Comparison of ENCODE assay signal across 14 cellular contexts in genomic region chr6:158853872-158854213, GRCh38. TPM values are rescaled to one million over a fixed set of nuclear protein-coding genes. Genes with fewer than 3 reads are reported as not detected.
DNase-seq lines count a peak whose midpoint lies in the region; ATAC-seq and TF ChIP-seq lines count a peak whose summit lies in the region.
"Had no signal": no experiment of that assay in that cellular context is flagged by ENCODE, and none has a peak within 500 bp of the region (broad histone marks: within the 10 kb centered on the region; RNA-seq: fewer than 3 reads in every experiment).

No MANE protein-coding gene starts in this region.

- ATAC-seq in CD4-positive, CD25-positive, alpha-beta regulatory T cell (ENCODE audit: low read depth in 2 of 2): no peak
- ATAC-seq in HG03097 (IDR thresholded peaks at IDR 0.05; ENCODE audit: low FRiP score, unreplicated experiment): no peak

- no peaks in the 10 kb centered on the region for H3K79me2 ChIP-seq in osteoblast (ENCODE audit: insufficient read depth, low read length)

- H3K4me3 ChIP-seq in CD4-positive, CD25-positive, alpha-beta regulatory T cell (ENCODE audit: low read depth, low read length): peak overlapping the region; percentile 79
- H3K4me3 ChIP-seq in endodermal cell (ENCODE audit: low read length) (peak overlapping the region; percentile 65), osteoblast (ENCODE audit: insufficient read depth, low read length) (no peak overlapping the region)
- H3K4me3 ChIP-seq: tibial artery had no signal

- H3K9me3 Mint-ChIP-seq in CD4-positive, CD25-positive, alpha-beta regulatory T cell: no peaks in the 10 kb centered on the region
- no peaks in the 10 kb centered on the region for H3K9me3 Mint-ChIP-seq in endodermal cell
- H3K9me3 Mint-ChIP-seq: activated CD4-positive, alpha-beta memory T cell treated with anti-CD3 and anti-CD28 coated beads, Interleukin-2, amount 10 ng/mL, durations not matched to agents 7 days and 5 days; activated naive CD4-positive, alpha-beta T cell treated with anti-CD3 and anti-CD28 coated beads, Interleukin-2, amount 50 U/mL, for 24 hours had no signal

- no peak overlapping the region for H3K4me3 Mint-ChIP-seq in CD4-positive, CD25-positive, alpha-beta regulatory T cell
- no peak overlapping the region for H3K4me3 Mint-ChIP-seq in endodermal cell
- H3K4me3 Mint-ChIP-seq: activated CD4-positive, alpha-beta memory T cell treated with anti-CD3 and anti-CD28 coated beads, Interleukin-2, amount 10 ng/mL, durations not matched to agents 7 days and 5 days; activated naive CD4-positive, alpha-beta T cell treated with anti-CD3 and anti-CD28 coated beads, Interleukin-2, amount 50 U/mL, for 24 hours had no signal

- TF ChIP-seq CTCF in endodermal cell (conservative IDR thresholded peaks at IDR 0.05) (no peak), osteoblast (IDR thresholded peaks at IDR 0.05; ENCODE audit: extremely low read depth, low read depth, low read length) (no peak)

- peak overlapping the region; percentile 41 for H3K9ac ChIP-seq in endodermal cell (ENCODE audit: extremely low read depth, low read length, poor library complexity, severe bottlenecking)

- H2AFZ ChIP-seq in osteoblast (ENCODE audit: low read length): no peak overlapping the region

- peaks cover 66% of the 10 kb centered on the region for H3K4me1 ChIP-seq in CD4-positive, CD25-positive, alpha-beta regulatory T cell (ENCODE audit: control insufficient read depth, insufficient read depth, low read length, poor library complexity, severe bottlenecking)
- H3K4me1 ChIP-seq in endodermal cell (ENCODE audit: control insufficient read depth, insufficient read depth, low read length): peaks cover 16% of the 10 kb centered on the region
- H3K4me1 ChIP-seq in osteoblast (ENCODE audit: insufficient read depth, low read length): peaks cover 39% of the 10 kb centered on the region

- peak overlapping the region; percentile 54 for H3K4me2 ChIP-seq in osteoblast (ENCODE audit: insufficient read depth, low read length)

- H3K9me3 ChIP-seq in CD4-positive, CD25-positive, alpha-beta regulatory T cell (ENCODE audit: control insufficient read depth in 2 of 2, low read length in 2 of 2): no peaks in the 10 kb centered on the region
- H3K9me3 ChIP-seq in KOPT-K1 (ENCODE audit: insufficient read depth, low read length, poor library complexity, severe bottlenecking): no peaks in the 10 kb centered on the region
- H3K9me3 ChIP-seq in endodermal cell (ENCODE audit: control insufficient read depth, low read length): no peaks in the 10 kb centered on the region
- H3K9me3 ChIP-seq in osteoblast (ENCODE audit: low read depth, low read length): no peaks in the 10 kb centered on the region
- H3K9me3 ChIP-seq: tibial artery had no signal

- no peaks in the 10 kb centered on the region for H3K27me3 ChIP-seq in CD4-positive, CD25-positive, alpha-beta regulatory T cell (ENCODE audit: control insufficient read depth, insufficient read depth, low read length)
- H3K27me3 ChIP-seq in endodermal cell (ENCODE audit: control insufficient read depth, insufficient read depth, low read length, poor library complexity, severe bottlenecking): no peaks in the 10 kb centered on the region
- H3K27me3 ChIP-seq in osteoblast (ENCODE audit: insufficient read depth, low read length): no peaks in the 10 kb centered on the region
- H3K27me3 ChIP-seq: tibial artery had no signal

- 24 to 26% methylated on average over 5 to 6 of the region's 6 CpGs for WGBS in endodermal cell (ENCODE audit: insufficient coverage in 1 of 2, insufficient read length in 1 of 2), 2 experiments

- peaks cover 10 to 28% (median 24%) of the 10 kb centered on the region in 4 donors for H3K4me1 Mint-ChIP-seq in CD4-positive, CD25-positive, alpha-beta regulatory T cell
- H3K4me1 Mint-ChIP-seq in endodermal cell: peaks cover 34% of the 10 kb centered on the region

- peak overlapping the region; percentile 97 for H3K27ac ChIP-seq in CD4-positive, CD25-positive, alpha-beta regulatory T cell (ENCODE audit: insufficient read depth, low read length, poor library complexity, severe bottlenecking)
- H3K27ac ChIP-seq in KOPT-K1 (ENCODE audit: low read depth, low read length, poor library complexity, severe bottlenecking): peak overlapping the region; percentile 74
- H3K27ac ChIP-seq in endodermal cell (ENCODE audit: low read depth, low read length): peak overlapping the region; percentile 50
- peak overlapping the region; percentile 46 for H3K27ac ChIP-seq in osteoblast (ENCODE audit: low read depth, low read length)
- H3K27ac ChIP-seq: tibial artery had no signal

- no peak for DNase-seq in CD4-positive, CD25-positive, alpha-beta regulatory T cell
- DNase-seq in endodermal cell: no peak
- DNase-seq in osteoblast (ENCODE audit: insufficient read length, low spot score, missing footprints): no peak
- no peak for DNase-seq in NAMALWA (ENCODE audit: low spot score)
- no peak for DNase-seq in NCI-H345 treated with DMSO at 0.1 percent for 48 hours (lab: John Stamatoyannopoulos, UW; ENCODE audit: unreplicated experiment)
- no peak for DNase-seq in T-helper 1 cell
- DNase-seq: cortex of kidney, glutamatergic neuron, NCI-H524 had no signal

- peaks cover 7% of the 10 kb centered on the region for H3K27me3 Mint-ChIP-seq in CD4-positive, CD25-positive, alpha-beta regulatory T cell
- H3K27me3 Mint-ChIP-seq in endodermal cell (ENCODE audit: insufficient read depth): no peaks in the 10 kb centered on the region
- H3K27me3 Mint-ChIP-seq: activated naive CD4-positive, alpha-beta T cell treated with anti-CD3 and anti-CD28 coated beads, Interleukin-2, amount 50 U/mL, for 24 hours had no signal

- no peaks in the 10 kb centered on the region for H3K36me3 ChIP-seq in CD4-positive, CD25-positive, alpha-beta regulatory T cell (ENCODE audit: control insufficient read depth, insufficient read depth, low read length)
- no peaks in the 10 kb centered on the region for H3K36me3 ChIP-seq in KOPT-K1 (ENCODE audit: insufficient read depth, low read length)
- no peaks in the 10 kb centered on the region for H3K36me3 ChIP-seq in endodermal cell (ENCODE audit: control insufficient read depth, insufficient read depth, low read length)
- H3K36me3 ChIP-seq in osteoblast (ENCODE audit: insufficient read depth, low read length): no peaks in the 10 kb centered on the region
- H3K36me3 ChIP-seq: tibial artery had no signal

- no peaks in the 10 kb centered on the region for H3K36me3 Mint-ChIP-seq in CD4-positive, CD25-positive, alpha-beta regulatory T cell
- H3K36me3 Mint-ChIP-seq in endodermal cell (ENCODE audit: low read depth): no peaks in the 10 kb centered on the region

- no peaks in the 10 kb centered on the region for H4K20me1 ChIP-seq in osteoblast (ENCODE audit: insufficient read depth, low read length)

- no peak overlapping the region for H3K27ac Mint-ChIP-seq in CD4-positive, CD25-positive, alpha-beta regulatory T cell
- no peak overlapping the region for H3K27ac Mint-ChIP-seq in endodermal cell
- H3K27ac Mint-ChIP-seq: activated CD4-positive, alpha-beta memory T cell treated with anti-CD3 and anti-CD28 coated beads, Interleukin-2, amount 10 ng/mL, durations not matched to agents 7 days and 5 days; activated naive CD4-positive, alpha-beta T cell treated with anti-CD3 and anti-CD28 coated beads, Interleukin-2, amount 50 U/mL, for 24 hours had no signal

RNA-seq across cellular contexts. Expression of gene EZR, which starts 34.7 kb away (rescaled TPM):
- total RNA-seq in CD4-positive, CD25-positive, alpha-beta regulatory T cell: 559 TPM
- 100 to 1,000 TPM; 310 to 497 (median 365) TPM for polyA plus RNA-seq in CD4-positive, CD25-positive, alpha-beta regulatory T cell
- 100 to 1,000 TPM; 145 to 209 TPM for total RNA-seq in endodermal cell
- polyA plus RNA-seq in endodermal cell (2013, experiment 1 of 2): 118 TPM
- polyA plus RNA-seq in endodermal cell (2013, experiment 2 of 2): 115 TPM
- total RNA-seq in osteoblast: 69.8 and 89.4 TPM in 2 replicates

Comparison
In these comparisons a context has a peak if more than half of its experiments do, and no peak if none do; other contexts are left out.
1. H3K27ac ChIP-seq: peak in every context shown above with its lines; median percentile 97 in CD4-positive, CD25-positive, alpha-beta regulatory T cell; 74 in KOPT-K1; 50 in endodermal cell; 46 in osteoblast.